22 cellular contexts compared by ENCODE assay signal in the genomic region with DNA sequence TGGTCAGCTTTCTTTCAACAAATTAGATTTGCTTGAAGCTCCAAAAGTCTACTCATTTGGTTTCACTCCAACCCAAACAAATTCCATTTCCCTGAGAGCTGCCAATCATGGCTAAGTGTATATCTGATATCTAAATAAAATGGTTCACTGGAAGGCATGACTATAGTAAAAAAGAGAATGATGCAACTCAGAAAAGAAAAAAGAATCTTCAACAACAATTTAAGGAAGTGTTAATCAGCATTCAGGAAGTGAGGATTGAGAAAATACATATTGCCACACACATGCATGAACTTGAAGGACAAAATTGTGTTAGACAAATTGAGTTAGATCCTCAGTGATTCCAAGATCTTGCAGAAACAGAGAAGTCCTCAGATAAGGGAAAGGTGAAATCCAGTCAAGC.
DNase-seq lines count a peak whose midpoint lies in the region; ATAC-seq and TF ChIP-seq lines count a peak whose summit lies in the region.
"Had no signal": no experiment of that assay in that cellular context is flagged by ENCODE, and none has a peak within 500 bp of the region (broad histone marks: within the 10 kb centered on the region; RNA-seq: fewer than 3 reads in every experiment).

No MANE protein-coding gene starts in this region.

- H3K4me3 ChIP-seq in breast epithelium (no peak overlapping the region), PC-3 (ENCODE audit: low read length) (no peak overlapping the region)
- H3K4me3 ChIP-seq: adrenal gland, lung, upper lobe of left lung had no signal

- H3K36me3 ChIP-seq in breast epithelium, result no peaks in the 10 kb centered on the region
- no peaks in the 10 kb centered on the region for H3K36me3 ChIP-seq in PC-3 (ENCODE audit: low read depth, low read length)
- H3K36me3 ChIP-seq: adrenal gland, upper lobe of left lung had no signal

- no TSS peak for BruUV-seq in MCF 10A (replicated peaks; lab: Mats Ljungman, UMichigan)
- BruUV-seq in PC-3 (replicated peaks; lab: Mats Ljungman, UMichigan), result no TSS peak

- H3K4me1 ChIP-seq in breast epithelium (no peaks in the 10 kb centered on the region), PC-3 (ENCODE audit: insufficient read depth, low read length) (no peaks in the 10 kb centered on the region)
- H3K4me1 ChIP-seq: adrenal gland, upper lobe of left lung had no signal

- H3K27ac ChIP-seq in breast epithelium (no peak overlapping the region), PC-3 (ENCODE audit: low read length) (no peak overlapping the region)
- H3K27ac ChIP-seq: adrenal gland, KMS-11, upper lobe of left lung had no signal

- intact Hi-C loops in MCF 10A (cut with micrococcal nuclease) (no loop called here), breast epithelium (cut with DNase I; ENCODE audit: low total_unique reads) (no loop called here), PC-3 (cut with micrococcal nuclease) (no loop called here)
- intact Hi-C loops in dendritic cell treated with granulocyte-macrophage colony-stimulating factor and Interleukin-4, amounts not matched to agents 40 ng/mL and 50 ng/mL, for 4 days (cut with micrococcal nuclease), result no loop called here

- H3K9ac ChIP-seq in PC-3 (ENCODE audit: low read length), result no peak overlapping the region
- H3K9ac ChIP-seq: KMS-11 had no signal

- H3K27me3 ChIP-seq in breast epithelium (no peaks in the 10 kb centered on the region), PC-3 (ENCODE audit: low read length) (no peaks in the 10 kb centered on the region)
- H3K27me3 ChIP-seq: adrenal gland, upper lobe of left lung had no signal

- no peaks in the 10 kb centered on the region for H3K79me2 ChIP-seq in PC-3 (ENCODE audit: low read length)

- H3K9me2 ChIP-seq in PC-3 (replicated peaks; ENCODE audit: low read length), result no peaks in the 10 kb centered on the region

- no peak overlapping the region for H3K4me2 ChIP-seq in PC-3 (ENCODE audit: low read length)
- H3K4me2 ChIP-seq: KMS-11 had no signal

- H2AFZ ChIP-seq in PC-3 (ENCODE audit: low read length), result no peak overlapping the region

- ATAC-seq in PC-3 (no peak), GM19463 (IDR thresholded peaks at IDR 0.05; ENCODE audit: unreplicated experiment) (no peak)
- ATAC-seq in activated CD8-positive, alpha-beta T cell treated with anti-CD3 and anti-CD28 coated beads, Interleukin-2, amount 10 ng/mL, durations not matched to agents 7 days and 5 days, result no peak
- ATAC-seq: CD8-positive, alpha-beta T cell; natural killer cell treated with Interleukin-12 subunit alpha and Interleukin-12 subunit beta and Interleukin-15 and Interleukin-18, amount 100 ng/mL, for 72 hours; Panc1 had no signal

- H3K4me1 Mint-ChIP-seq in MCF 10A (ENCODE audit: insufficient read depth, unreplicated experiment), result peaks cover 9% of the 10 kb centered on the region
- H3K4me1 Mint-ChIP-seq in dendritic cell treated with granulocyte-macrophage colony-stimulating factor and Interleukin-4, amounts not matched to agents 40 ng/mL and 50 ng/mL, for 4 days (ENCODE audit: low read depth), result peaks cover 7% of the 10 kb centered on the region
- H3K4me1 Mint-ChIP-seq in activated CD8-positive, alpha-beta T cell treated with anti-CD3 and anti-CD28 coated beads, Interleukin-2, amount 10 ng/mL, durations not matched to agents 7 days and 5 days (ENCODE audit: low read depth), result no peaks in the 10 kb centered on the region

- no peaks in the 10 kb centered on the region for H3K9me3 Mint-ChIP-seq in MCF 10A (ENCODE audit: unreplicated experiment)
- H3K9me3 Mint-ChIP-seq in dendritic cell treated with granulocyte-macrophage colony-stimulating factor and Interleukin-4, amounts not matched to agents 40 ng/mL and 50 ng/mL, for 4 days, result peaks cover 18% of the 10 kb centered on the region
- H3K9me3 Mint-ChIP-seq in activated CD8-positive, alpha-beta T cell treated with anti-CD3 and anti-CD28 coated beads, Interleukin-2, amount 10 ng/mL, durations not matched to agents 7 days and 5 days (ENCODE audit: insufficient read depth), result peaks cover 10% of the 10 kb centered on the region

- H3K9me3 ChIP-seq in breast epithelium, result no peaks in the 10 kb centered on the region
- no peaks in the 10 kb centered on the region for H3K9me3 ChIP-seq in PC-3 (ENCODE audit: low read length)
- H3K9me3 ChIP-seq: adrenal gland, upper lobe of left lung had no signal

- peak overlapping the region; percentile 20 for H3K27ac Mint-ChIP-seq in MCF 10A (ENCODE audit: low read depth, unreplicated experiment)
- H3K27ac Mint-ChIP-seq in dendritic cell treated with granulocyte-macrophage colony-stimulating factor and Interleukin-4, amounts not matched to agents 40 ng/mL and 50 ng/mL, for 4 days, result peak overlapping the region; percentile 51
- H3K27ac Mint-ChIP-seq in activated CD8-positive, alpha-beta T cell treated with anti-CD3 and anti-CD28 coated beads, Interleukin-2, amount 10 ng/mL, durations not matched to agents 7 days and 5 days, result no peak overlapping the region
- H3K27ac Mint-ChIP-seq: CD8-positive, alpha-beta T cell; natural killer cell treated with Interleukin-12 subunit alpha and Interleukin-12 subunit beta and Interleukin-15 and Interleukin-18, amount 100 ng/mL, for 72 hours; stimulated activated naive CD8-positive, alpha-beta T cell treated with anti-CD3 and anti-CD28 coated beads, Interleukin-15, Interleukin-2, amounts not matched to agents 100 ng/mL and 50 ng/mL, for 24 hours; T-helper 1 cell treated with Interleukin-12 subunit alpha and Interleukin-12 subunit beta and Interleukin-4 antibody, amounts not matched to agents 30 μg/mL and 1 μg/mL, for 36 hours had no signal

- TF ChIP-seq POLR2A in breast epithelium (IDR thresholded peaks at IDR 0.05), result no peak

- DNase-seq in MCF 10A (ENCODE audit: unreplicated experiment) (peak; percentile 81), breast epithelium (ENCODE audit: low spot score in 2 of 2) (no peak), PC-3 (peak; percentile 25), cerebellar nuclear complex (lab: John Stamatoyannopoulos, UW) (no peak), NCI-H524 (lab: John Stamatoyannopoulos, UW) (no peak)
- no peak for DNase-seq in activated CD8-positive, alpha-beta T cell treated with anti-CD3 and anti-CD28 coated beads, Interleukin-2, amount 10 ng/mL, durations not matched to agents 7 days and 5 days
- DNase-seq: 8988T; activated CD4-positive, CD25-positive, alpha-beta regulatory T cell; adrenal gland; CD8-positive, alpha-beta T cell; erythroblast; glutamatergic neuron; NCI-H1694; upper lobe of left lung had no signal

- POLR2A ChIA-PET in MCF 10A (lab: Yijun Ruan, JAX) (interaction anchor here (0.7 kb wide), 1 partner anchor 86 kb away, joined by 3 read pairs; no protein-coding TSS in a partner anchor), PC-3 (lab: Charles Lee; ENCODE audit: unreplicated experiment) (no interaction called here)
- POLR2A ChIA-PET in activated CD8-positive, alpha-beta T cell treated with anti-CD3 and anti-CD28 coated beads, Interleukin-2, amount 10 ng/mL, durations not matched to agents 7 days and 5 days (lab: Charles Lee), result no interaction called here

- no peaks in the 10 kb centered on the region for H4K20me1 ChIP-seq in PC-3 (ENCODE audit: low read length)

- CTCF ChIA-PET in MCF 10A (lab: Yijun Ruan, JAX) (interaction anchor here (0.6 to 1.4 kb wide), 2 partner anchors 10 to 101 kb away, joined by 3 read pairs; no protein-coding TSS in a partner anchor), PC-3 (lab: Charles Lee) (no interaction called here)
- CTCF ChIA-PET in activated CD8-positive, alpha-beta T cell treated with anti-CD3 and anti-CD28 coated beads, Interleukin-2, amount 10 ng/mL, durations not matched to agents 7 days and 5 days (lab: Charles Lee), result no interaction called here

- TF ChIP-seq CTCF in MCF 10A (IDR thresholded peaks at IDR 0.05; ENCODE audit: unreplicated experiment) (no peak), breast epithelium (IDR thresholded peaks at IDR 0.05) (no peak), PC-3 (conservative IDR thresholded peaks at IDR 0.05; ENCODE audit: low read depth, low read length) (no peak)

- H3K4me3 Mint-ChIP-seq in MCF 10A (ENCODE audit: unreplicated experiment), result no peak overlapping the region
- H3K4me3 Mint-ChIP-seq in dendritic cell treated with granulocyte-macrophage colony-stimulating factor and Interleukin-4, amounts not matched to agents 40 ng/mL and 50 ng/mL, for 4 days, result peak overlapping the region; percentile 13
- no peak overlapping the region for H3K4me3 Mint-ChIP-seq in activated CD8-positive, alpha-beta T cell treated with anti-CD3 and anti-CD28 coated beads, Interleukin-2, amount 10 ng/mL, durations not matched to agents 7 days and 5 days
- H3K4me3 Mint-ChIP-seq: CD8-positive, alpha-beta T cell; natural killer cell treated with Interleukin-12 subunit alpha and Interleukin-12 subunit beta and Interleukin-15 and Interleukin-18, amount 100 ng/mL, for 72 hours; stimulated activated naive CD8-positive, alpha-beta T cell treated with anti-CD3 and anti-CD28 coated beads, Interleukin-15, Interleukin-2, amounts not matched to agents 100 ng/mL and 50 ng/mL, for 24 hours; T-helper 1 cell treated with Interleukin-12 subunit alpha and Interleukin-12 subunit beta and Interleukin-4 antibody, amounts not matched to agents 30 μg/mL and 1 μg/mL, for 36 hours had no signal

- H3K27me3 Mint-ChIP-seq in MCF 10A (ENCODE audit: insufficient read depth, unreplicated experiment), result no peaks in the 10 kb centered on the region
- no peaks in the 10 kb centered on the region for H3K27me3 Mint-ChIP-seq in dendritic cell treated with granulocyte-macrophage colony-stimulating factor and Interleukin-4, amounts not matched to agents 40 ng/mL and 50 ng/mL, for 4 days
- H3K27me3 Mint-ChIP-seq in activated CD8-positive, alpha-beta T cell treated with anti-CD3 and anti-CD28 coated beads, Interleukin-2, amount 10 ng/mL, durations not matched to agents 7 days and 5 days (ENCODE audit: low read depth), result no peaks in the 10 kb centered on the region
- H3K27me3 Mint-ChIP-seq: natural killer cell treated with Interleukin-12 subunit alpha and Interleukin-12 subunit beta and Interleukin-15 and Interleukin-18, amount 100 ng/mL, for 72 hours; stimulated activated naive CD8-positive, alpha-beta T cell treated with anti-CD3 and anti-CD28 coated beads, Interleukin-15, Interleukin-2, amounts not matched to agents 100 ng/mL and 50 ng/mL, for 24 hours had no signal

- no peaks in the 10 kb centered on the region for H3K36me3 Mint-ChIP-seq in MCF 10A (ENCODE audit: insufficient read depth, unreplicated experiment)
- H3K36me3 Mint-ChIP-seq in dendritic cell treated with granulocyte-macrophage colony-stimulating factor and Interleukin-4, amounts not matched to agents 40 ng/mL and 50 ng/mL, for 4 days (ENCODE audit: low read depth), result no peaks in the 10 kb centered on the region
- H3K36me3 Mint-ChIP-seq in activated CD8-positive, alpha-beta T cell treated with anti-CD3 and anti-CD28 coated beads, Interleukin-2, amount 10 ng/mL, durations not matched to agents 7 days and 5 days (ENCODE audit: low read depth), result no peaks in the 10 kb centered on the region
- H3K36me3 Mint-ChIP-seq: CD8-positive, alpha-beta T cell had no signal

- no peaks in the 10 kb centered on the region for H3F3A ChIP-seq in PC-3 (ENCODE audit: low read length, unreplicated experiment)

Comparison
In these comparisons a context has a peak if more than half of its experiments do, and no peak if none do; other contexts are left out.
1. DNase-seq: peak in MCF 10A (single experiment) and PC-3 (single experiment); none in breast epithelium (0 of 2), cerebellar nuclear complex (0 of 2), activated CD8-positive, alpha-beta T cell treated with anti-CD3 and anti-CD28 coated beads, Interleukin-2, amount 10 ng/mL, durations not matched to agents 7 days and 5 days (single experiment) and NCI-H524 (0 of 2).